9 cellular contexts compared by ENCODE assay signal in genomic region chr3:5191555-5192304, GRCh38. TPM values are rescaled to one million over a fixed set of nuclear protein-coding genes. Genes with fewer than 3 reads are reported as not detected.
DNase-seq lines count a peak whose midpoint lies in the region; ATAC-seq and TF ChIP-seq lines count a peak whose summit lies in the region.
"Had no signal": no experiment of that assay in that cellular context is flagged by ENCODE, and none has a peak within 500 bp of the region (broad histone marks: within the 10 kb centered on the region; RNA-seq: fewer than 3 reads in every experiment).

No MANE protein-coding gene starts in this region.

- peak overlapping the region; percentile 75 for H3K4me3 ChIP-seq in GM08714 (ENCODE audit: low read length)
- H3K4me3 ChIP-seq: pancreas had no signal

- H3K36me3 Mint-ChIP-seq in T-helper 2 cell treated with Interferon-gamma antibody and Interleukin-4, amounts not matched to agents 5 μg/mL and 100 μg/mL, for 36 hours (ENCODE audit: low read depth), result peaks cover 60% of the 10 kb centered on the region
- no peaks in the 10 kb centered on the region for H3K36me3 Mint-ChIP-seq in natural killer cell

- H3K27me3 Mint-ChIP-seq in T-helper 2 cell treated with Interferon-gamma antibody and Interleukin-4, amounts not matched to agents 5 μg/mL and 100 μg/mL, for 36 hours (ENCODE audit: low read depth), result no peaks in the 10 kb centered on the region
- no peaks in the 10 kb centered on the region for H3K27me3 Mint-ChIP-seq in natural killer cell (ENCODE audit: low read depth in 2 of 2)

- peak overlapping the region; percentile 74 for H3K27ac Mint-ChIP-seq in T-helper 2 cell treated with Interferon-gamma antibody and Interleukin-4, amounts not matched to agents 5 μg/mL and 100 μg/mL, for 36 hours
- peak overlapping the region; percentile 55 to 73 for H3K27ac Mint-ChIP-seq in natural killer cell

- intact Hi-C loops in natural killer cell (cut with micrococcal nuclease), result no loop called here

- no peaks in the 10 kb centered on the region for H3K9me3 Mint-ChIP-seq in T-helper 2 cell treated with Interferon-gamma antibody and Interleukin-4, amounts not matched to agents 5 μg/mL and 100 μg/mL, for 36 hours
- H3K9me3 Mint-ChIP-seq in natural killer cell, result no peaks in the 10 kb centered on the region

- ATAC-seq in GM19395 (IDR thresholded peaks at IDR 0.05; ENCODE audit: unreplicated experiment) (peak; percentile 16), natural killer cell (no peak), GM18519 (IDR thresholded peaks at IDR 0.05; ENCODE audit: low FRiP score, unreplicated experiment) (no peak), HG03469 (IDR thresholded peaks at IDR 0.05; ENCODE audit: unreplicated experiment) (no peak), HG03108 (IDR thresholded peaks at IDR 0.05; ENCODE audit: unreplicated experiment) (no peak)
- ATAC-seq: pancreas had no signal

- no peak for TF ChIP-seq CTCF in natural killer cell (IDR thresholded peaks at IDR 0.05)

- peaks cover 66% of the 10 kb centered on the region for H3K4me1 Mint-ChIP-seq in T-helper 2 cell treated with Interferon-gamma antibody and Interleukin-4, amounts not matched to agents 5 μg/mL and 100 μg/mL, for 36 hours (ENCODE audit: low read depth)
- peaks cover 72% of the 10 kb centered on the region in 2 donors for H3K4me1 Mint-ChIP-seq in natural killer cell

- peak overlapping the region; percentile 55 for H3K4me3 Mint-ChIP-seq in T-helper 2 cell treated with Interferon-gamma antibody and Interleukin-4, amounts not matched to agents 5 μg/mL and 100 μg/mL, for 36 hours
- H3K4me3 Mint-ChIP-seq in natural killer cell, result peak overlapping the region; percentile 2

- no peak for DNase-seq in T-helper 2 cell treated with Interferon-gamma antibody and Interleukin-4, amounts not matched to agents 5 μg/mL and 100 μg/mL, for 36 hours (ENCODE audit: low spot score)
- DNase-seq in natural killer cell (no peak), hepatic stellate cell (ENCODE audit: low spot score) (no peak)
- DNase-seq: pancreas had no signal

RNA-seq across cellular contexts. Expression of gene EDEM1, which starts 4.2 kb away (rescaled TPM):
- 10 to 100 TPM; 55.3 to 64.2 (median 59.9) TPM for total RNA-seq in natural killer cell
